ENCODE assay signal across 15 cellular contexts in genomic region chr2:85447222-85447585, GRCh38. TPM values are rescaled to one million over a fixed set of nuclear protein-coding genes. Genes with fewer than 3 reads are reported as not detected.
A peak's percentile ranks its signal among the peaks of the same experiment; 100 is the strongest.
DNase-seq lines count a peak whose midpoint lies in the region; ATAC-seq and TF ChIP-seq lines count a peak whose summit lies in the region.
"Had no signal": no experiment of that assay in that cellular context is flagged by ENCODE, and none has a peak within 500 bp of the region (broad histone marks: within the 10 kb centered on the region; RNA-seq: fewer than 3 reads in every experiment).

No MANE protein-coding gene starts in this region.

- no peak overlapping the region for H3K23ac ChIP-seq in mesenchymal stem cell (ENCODE audit: low read length in 2 of 2)

- H3K4me1 ChIP-seq in left ventricle myocardium inferior: peaks cover 19% of the 10 kb centered on the region
- H3K4me1 ChIP-seq in mesenchymal stem cell (ENCODE audit: control insufficient read depth, insufficient read depth, low read depth, low read length): peaks cover 5% of the 10 kb centered on the region
- H3K4me1 ChIP-seq in foreskin keratinocyte: peaks cover 3% of the 10 kb centered on the region
- H3K4me1 ChIP-seq: Caco-2, Peyer's patch had no signal

- no peak overlapping the region for H3K14ac ChIP-seq in mesenchymal stem cell (ENCODE audit: low read length in 2 of 2)

- intact Hi-C loops in left ventricle myocardium inferior (cut with micrococcal nuclease) (no loop called here), cardiac septum (cut with DNase I) (no loop called here)

- no peak overlapping the region for H3K4me2 ChIP-seq in mesenchymal stem cell (ENCODE audit: low read length, poor library complexity, severe bottlenecking)
- H3K4me2 ChIP-seq: GM23338 had no signal

- H4K8ac ChIP-seq in mesenchymal stem cell (ENCODE audit: low read length): no peak overlapping the region

- H2BK5ac ChIP-seq in mesenchymal stem cell (ENCODE audit: low read depth, low read length, poor library complexity, severe bottlenecking): no peak overlapping the region

- peak overlapping the region in 1 of 2 experiments; percentile 55 for H2BK12ac ChIP-seq in mesenchymal stem cell (ENCODE audit: low read length in 2 of 2)

- H3K36me3 ChIP-seq in left ventricle myocardium inferior (no peaks in the 10 kb centered on the region), mesenchymal stem cell (ENCODE audit: control insufficient read depth in 1 of 2, insufficient read depth in 2 of 2, low read depth in 1 of 2, low read length in 2 of 2) (no peaks in the 10 kb centered on the region)
- H3K36me3 ChIP-seq: MG63, Peyer's patch had no signal

- ATAC-seq in GM18519 (IDR thresholded peaks at IDR 0.05; ENCODE audit: low FRiP score, unreplicated experiment) (no peak), foreskin keratinocyte (no peak)

- no peak overlapping the region for H2AK5ac ChIP-seq in mesenchymal stem cell (ENCODE audit: low read length, severe bottlenecking)

- WGBS in mesenchymal stem cell: 96% methylated on average over 8 of the region's 8 CpGs

- no peaks in the 10 kb centered on the region for H3K79me1 ChIP-seq in mesenchymal stem cell (replicated peaks; ENCODE audit: low read length, poor library complexity, severe bottlenecking)

- peak overlapping the region; percentile 75 for H3K27ac ChIP-seq in left ventricle myocardium inferior (replicated peaks)
- H3K27ac ChIP-seq in caudate nucleus (ENCODE audit: low read depth, low read length): peak overlapping the region; percentile 91
- no peak overlapping the region for H3K27ac ChIP-seq in mesenchymal stem cell (ENCODE audit: low read length, poor library complexity, severe bottlenecking)
- peak overlapping the region; percentile 92 for H3K27ac ChIP-seq in temporal lobe (ENCODE audit: low read depth, low read length)
- H3K27ac ChIP-seq in foreskin keratinocyte: no peak overlapping the region

- no peak overlapping the region for H2AFZ ChIP-seq in mesenchymal stem cell (ENCODE audit: low read depth, low read length)

- DNase-seq in left ventricle myocardium inferior (no peak), cardiac septum (ENCODE audit: low spot score) (no peak), caudate nucleus (lab: John Stamatoyannopoulos, UW) (peak in 8 of 61 donors; percentile 6 to 52 (median 32)), mesenchymal stem cell (no peak), NCI-H1436 treated with DMSO at 0.1 percent for 48 hours (lab: John Stamatoyannopoulos, UW) (no peak), foreskin keratinocyte (no peak)
- DNase-seq: 8988T, Caco-2, MG63, NCI-H1092 treated with DMSO at 0.1 percent for 48 hours, NCI-H774, Peyer's patch had no signal

- H3K4me3 ChIP-seq in left ventricle myocardium inferior (no peak overlapping the region), mesenchymal stem cell (ENCODE audit: insufficient read depth in 1 of 2, low read depth in 1 of 2, low read length in 2 of 2) (no peak overlapping the region)
- H3K4me3 ChIP-seq: GM23338, MG63, Peyer's patch had no signal

- no peak overlapping the region for H2BK120ac ChIP-seq in mesenchymal stem cell (ENCODE audit: low read depth, low read length)

- no peak overlapping the region for H3K4ac ChIP-seq in mesenchymal stem cell (ENCODE audit: low read depth in 1 of 2, low read length in 2 of 2)

- TF ChIP-seq CTCF in left ventricle myocardium inferior (IDR thresholded peaks at IDR 0.05; ENCODE audit: borderline replicate concordance): no peak
- no peak for TF ChIP-seq CTCF in foreskin keratinocyte (conservative IDR thresholded peaks at IDR 0.05)

- H4K91ac ChIP-seq in mesenchymal stem cell (ENCODE audit: low read length): peak overlapping the region; percentile 31

- H3K27me3 ChIP-seq in left ventricle myocardium inferior (ENCODE audit: low read depth): no peaks in the 10 kb centered on the region
- H3K27me3 ChIP-seq in mesenchymal stem cell (ENCODE audit: control insufficient read depth in 1 of 2, insufficient read depth in 1 of 2, low read length in 2 of 2): no peaks in the 10 kb centered on the region
- H3K27me3 ChIP-seq in foreskin keratinocyte: no peaks in the 10 kb centered on the region
- H3K27me3 ChIP-seq: MG63, Peyer's patch had no signal

- no peaks in the 10 kb centered on the region for H3K9me3 ChIP-seq in left ventricle myocardium inferior (replicated peaks)
- no peaks in the 10 kb centered on the region for H3K9me3 ChIP-seq in mesenchymal stem cell (ENCODE audit: control insufficient read depth, low read length)
- H3K9me3 ChIP-seq: Caco-2, MG63, Peyer's patch had no signal

- no peak overlapping the region for H2BK15ac ChIP-seq in mesenchymal stem cell (ENCODE audit: low read depth, poor library complexity, severe bottlenecking)

- peak overlapping the region in 1 of 2 experiments; percentile 46 for H3K18ac ChIP-seq in mesenchymal stem cell (ENCODE audit: low read depth in 1 of 2, low read length in 2 of 2)

- no peak overlapping the region for H3K9ac ChIP-seq in mesenchymal stem cell (ENCODE audit: low read length)

RNA-seq across cellular contexts. Expression of gene SH2D6, which starts 28.7 kb away (rescaled TPM):
- total RNA-seq in left ventricle myocardium inferior (not detected), cardiac septum (not detected), temporal lobe (0.74 TPM), foreskin keratinocyte (0.25 TPM in 1 of 2 replicates, not detected in the other)
- polyA plus RNA-seq in mesenchymal stem cell (2013, experiment 1 of 2): not detected
- 0.14 TPM for polyA plus RNA-seq in mesenchymal stem cell (2013, experiment 2 of 2)
- polyA plus RNA-seq in foreskin keratinocyte: 0.11 and 0.13 TPM in 2 replicates
- total RNA-seq: GM23338 had no signal

RNA-seq across cellular contexts. Expression of gene CAPG, which starts 37.0 kb away (rescaled TPM):
- total RNA-seq in left ventricle myocardium inferior (3.5 TPM), cardiac septum (7.4 TPM), temporal lobe (7.6 TPM), foreskin keratinocyte (219 and 303 TPM in 2 replicates)
- polyA plus RNA-seq in mesenchymal stem cell (2013, experiment 1 of 2): 109 TPM
- 105 TPM for polyA plus RNA-seq in mesenchymal stem cell (2013, experiment 2 of 2)
- polyA plus RNA-seq in foreskin keratinocyte: 267 and 379 TPM in 2 replicates

Comparison
In these comparisons a context has a peak if more than half of its experiments do, and no peak if none do; other contexts are left out.
1. H3K27ac ChIP-seq: peak in left ventricle myocardium inferior (single experiment), caudate nucleus (single experiment) and temporal lobe (single experiment); none in mesenchymal stem cell (single experiment) and foreskin keratinocyte (single experiment).
2. RNA of gene CAPG, which starts 37.0 kb away (total RNA-seq): 219 to 303 TPM in foreskin keratinocyte; 7.6 TPM in temporal lobe (single experiment), 7.4 TPM in cardiac septum (single experiment) and 3.5 TPM in left ventricle myocardium inferior (single experiment); every median in the first group is over 10 times any median in the second.